ENCODE assay signal across 8 cellular contexts in genomic region chr11:121482231-121483129, GRCh38. TPM values are rescaled to one million over a fixed set of nuclear protein-coding genes. Genes with fewer than 3 reads are reported as not detected.
DNase-seq lines count a peak whose midpoint lies in the region; ATAC-seq and TF ChIP-seq lines count a peak whose summit lies in the region.

No MANE protein-coding gene starts in this region.

- no peak for TF ChIP-seq EP300 in transverse colon (IDR thresholded peaks at IDR 0.05; ENCODE audit: low read depth)

- H3K27ac Mint-ChIP-seq in CD8-positive, alpha-beta T cell: peak overlapping the region; percentile 94

- peaks cover 77% of the 10 kb centered on the region for H3K4me1 Mint-ChIP-seq in CD8-positive, alpha-beta T cell (ENCODE audit: low read depth)

- no peaks in the 10 kb centered on the region for H3K27me3 ChIP-seq in CD8-positive, alpha-beta T cell (ENCODE audit: insufficient read depth, low read length)
- no peaks in the 10 kb centered on the region for H3K27me3 ChIP-seq in transverse colon

- DNase-seq in CD8-positive, alpha-beta T cell: peak; percentile 37 to 79 (median 70)
- peak; percentile 43 to 58 for DNase-seq in activated CD4-positive, alpha-beta T cell treated with anti-CD3 and anti-CD28 coated beads, Interleukin-2, amount 50 U/mL, for 48 hours
- peak; percentile 35 for DNase-seq in iPS-NIHi7 (ENCODE audit: extremely low spot score)
- peak; percentile 24 for DNase-seq in transverse colon
- DNase-seq in posterior vena cava (ENCODE audit: low spot score): no peak
- no peak for DNase-seq in NCI-H146 treated with DMSO at 0.1 percent for 48 hours (lab: John Stamatoyannopoulos, UW; ENCODE audit: unreplicated experiment)

- CTCF ChIA-PET in CD8-positive, alpha-beta T cell (lab: Charles Lee): interaction anchor here (1.0 to 2.8 kb wide), 5 partner anchors 9 to 109 kb away, joined by 3 to 15 read pairs (median 3); partner anchors contain the start of genes SORL1 and SORL1-AS1

- 77 to 86% methylated on average over 3 to 9 of the region's 9 CpGs for WGBS in transverse colon (ENCODE audit: low coverage in 1 of 2), 2 donors

- no peaks in the 10 kb centered on the region for H3K9me3 ChIP-seq in CD8-positive, alpha-beta T cell (ENCODE audit: low read length)
- H3K9me3 ChIP-seq in transverse colon: no peaks in the 10 kb centered on the region

- intact Hi-C loops in CD8-positive, alpha-beta T cell (cut with DNase I, micrococcal nuclease): loop anchor here (1.0 to 2.0 kb wide), 3 partner anchors 18 to 30 kb away; partner anchors contain the start of genes SORL1 (in 2 of the 2) and SORL1-AS1 (in 2 of the 2)
- intact Hi-C loops in transverse colon (cut with DNase I; ENCODE audit: low total_unique reads): no loop called here
- intact Hi-C loops in posterior vena cava (cut with DNase I): no loop called here

- ATAC-seq in CD8-positive, alpha-beta T cell: peak; percentile 78
- peak; percentile 86 for ATAC-seq in GM19397 (IDR thresholded peaks at IDR 0.05; ENCODE audit: unreplicated experiment)
- peak; percentile 93 for ATAC-seq in HG03432 (IDR thresholded peaks at IDR 0.05; ENCODE audit: unreplicated experiment)

- H3K4me3 ChIP-seq in CD8-positive, alpha-beta T cell (ENCODE audit: low read depth, low read length): peak overlapping the region; percentile 44
- H3K4me3 ChIP-seq in transverse colon: no peak overlapping the region

- peak overlapping the region; percentile 73 for H3K4me3 Mint-ChIP-seq in CD8-positive, alpha-beta T cell

- H3K4me1 ChIP-seq in CD8-positive, alpha-beta T cell (ENCODE audit: insufficient read depth, low read length): peaks cover 41% of the 10 kb centered on the region
- H3K4me1 ChIP-seq in transverse colon: peaks cover 0 to 4% (median 0%) of the 10 kb centered on the region in 4 donors

- POLR2A ChIA-PET in CD8-positive, alpha-beta T cell (lab: Charles Lee): interaction anchor here (0.8 to 2.9 kb wide), 12 partner anchors 8 to 190 kb away, joined by 3 to 28 read pairs (median 5); partner anchors contain the start of genes SC5D, SORL1 and SORL1-AS1

- no peaks in the 10 kb centered on the region for H3K9me3 Mint-ChIP-seq in CD8-positive, alpha-beta T cell

- H3K27ac ChIP-seq in CD8-positive, alpha-beta T cell (ENCODE audit: low read depth, low read length): peak overlapping the region; percentile 71
- peak overlapping the region in 2 of 4 donors; percentile 30 to 38 for H3K27ac ChIP-seq in transverse colon

- no peaks in the 10 kb centered on the region for H3K27me3 Mint-ChIP-seq in CD8-positive, alpha-beta T cell (ENCODE audit: low read depth)

- TF ChIP-seq CTCF in CD8-positive, alpha-beta T cell (IDR thresholded peaks at IDR 0.05): no peak
- no peak for TF ChIP-seq CTCF in transverse colon (IDR thresholded peaks at IDR 0.05)

- TF ChIP-seq POLR2A in transverse colon (IDR thresholded peaks at IDR 0.05): no peak

- H3K36me3 ChIP-seq in CD8-positive, alpha-beta T cell (ENCODE audit: insufficient read depth, low read length): peaks cover 16% of the 10 kb centered on the region
- no peaks in the 10 kb centered on the region for H3K36me3 ChIP-seq in transverse colon

- H3K36me3 Mint-ChIP-seq in CD8-positive, alpha-beta T cell: peaks cover 59% of the 10 kb centered on the region

- in situ Hi-C loops in transverse colon (cut with MboI; ENCODE audit: low pct_ligation_motif_present in 1 of 4, low pct_unique_long_range_greater_than_20kb in 1 of 4, low sequenced_read_pairs in 3 of 4): no loop called here

RNA-seq across cellular contexts. Expression of gene SORL1, which starts 30.4 kb away (rescaled TPM):
- total RNA-seq in CD8-positive, alpha-beta T cell: 100 to 1,000 TPM; 170 TPM
- total RNA-seq in transverse colon: 100 to 1,000 TPM in 3 of 4 donors, 10 to 100 TPM in 1; 81.6 to 338 (median 129) TPM
- 10 to 100 TPM in 1 of 2 donors, 1 to 10 TPM in 1; 9.4 to 15.7 TPM for total RNA-seq in posterior vena cava

Comparison
In these comparisons a context has a peak if more than half of its experiments do, and no peak if none do; other contexts are left out.
1. DNase-seq: peak in CD8-positive, alpha-beta T cell (7 of 7), activated CD4-positive, alpha-beta T cell treated with anti-CD3 and anti-CD28 coated beads, Interleukin-2, amount 50 U/mL, for 48 hours (2 of 2), iPS-NIHi7 (single experiment) and transverse colon (single experiment); none in posterior vena cava (single experiment) and NCI-H146 treated with DMSO at 0.1 percent for 48 hours (single experiment).
2. RNA of gene SORL1, which starts 30.4 kb away (total RNA-seq): 170 TPM in CD8-positive, alpha-beta T cell and 81.6 to 338 TPM in transverse colon; 9.4 to 15.7 TPM in posterior vena cava; every median in the first group is over 4 times any median in the second.
3. intact Hi-C loops: an anchor here in CD8-positive, alpha-beta T cell (1.0 to 2.0 kb wide); none called in transverse colon and posterior vena cava.
4. Peak in every context shown above with its lines, with median percentiles within 50 percentile points of each other: ATAC-seq.